In the genomic region with DNA sequence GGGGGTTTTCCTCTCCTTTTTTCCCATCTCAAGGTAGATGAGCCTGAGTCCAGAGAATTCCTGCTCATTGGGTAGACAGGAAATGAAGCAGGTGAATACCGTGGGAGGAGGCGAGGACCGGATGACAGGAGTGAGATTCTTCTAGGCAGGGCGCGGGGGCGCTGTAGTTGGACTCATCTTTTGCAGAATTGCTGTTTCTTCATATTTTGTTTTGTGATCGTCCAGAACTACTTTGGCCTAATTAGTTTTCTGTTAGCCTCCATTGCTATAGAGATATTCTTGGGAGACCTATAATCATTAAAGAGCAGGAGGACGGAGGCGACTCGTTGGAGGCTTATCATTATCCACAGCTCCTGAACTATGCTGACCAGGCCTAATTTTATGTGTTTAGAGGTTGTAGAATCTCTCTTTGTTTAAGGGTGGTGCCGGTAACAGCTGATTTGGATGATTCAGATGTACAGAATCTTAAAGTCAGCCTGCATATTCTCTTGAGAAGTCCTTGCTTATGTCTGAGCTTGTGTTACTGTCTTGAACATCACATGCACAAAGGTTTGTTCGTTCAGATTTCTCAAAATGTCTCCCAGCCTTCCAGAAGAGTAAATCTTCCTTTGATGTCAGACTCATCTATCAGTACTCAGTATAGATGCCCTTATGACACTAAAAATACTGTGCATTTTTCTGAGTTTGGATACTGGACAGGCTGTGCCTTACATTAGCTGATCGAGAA, we compare ENCODE assay signal across 8 cellular contexts. TPM values are rescaled to one million over a fixed set of nuclear protein-coding genes. Genes with fewer than 3 reads are reported as not detected.
DNase-seq lines count a peak whose midpoint lies in the region; ATAC-seq, FAIRE-seq and TF ChIP-seq lines count a peak whose summit lies in the region.

No MANE protein-coding gene starts in this region.

- POLR2A ChIA-PET in A549 (lab: Yijun Ruan, JAX): interaction anchor here (0.9 to 1.7 kb wide), 3 partner anchors 31 to 68 kb away, joined by 4 to 6 read pairs (median 5); partner anchors contain the start of gene CAVIN1
- POLR2A ChIA-PET in activated naive CD8-positive, alpha-beta T cell treated with anti-CD3 and anti-CD28 coated beads, Interleukin-2, amount 10 ng/mL, durations not matched to agents 7 days and 5 days (lab: Charles Lee): interaction anchor here (0.6 kb wide), 1 partner anchor 20 kb away, joined by 3 read pairs; no protein-coding TSS in a partner anchor

- H3K27ac ChIP-seq in A549 (peak overlapping the region; percentile 84 to 88), neuronal stem cell (replicated peaks; ENCODE audit: low read length) (peak overlapping the region; percentile 16)

- H3K23ac ChIP-seq in neuronal stem cell (ENCODE audit: low read depth, low read length, poor library complexity): no peak overlapping the region

- no peak for TF ChIP-seq POLR2A in A549 (IDR thresholded peaks at IDR 0.05; ENCODE audit: low read length)

- H3K27me3 Mint-ChIP-seq in activated naive CD8-positive, alpha-beta T cell treated with anti-CD3 and anti-CD28 coated beads, Interleukin-2, amount 10 ng/mL, durations not matched to agents 7 days and 5 days: peaks cover 5% of the 10 kb centered on the region

- no peaks in the 10 kb centered on the region for H3K36me3 Mint-ChIP-seq in activated naive CD8-positive, alpha-beta T cell treated with anti-CD3 and anti-CD28 coated beads, Interleukin-2, amount 10 ng/mL, durations not matched to agents 7 days and 5 days

- H2AK5ac ChIP-seq in neuronal stem cell (ENCODE audit: low read depth, low read length): no peak overlapping the region

- DNase-seq in A549 (ENCODE audit: low read depth in 1 of 2, low spot score in 1 of 2): peak; percentile 68 to 74
- DNase-seq in GM12865 (ENCODE audit: low read depth): peak; percentile 54
- DNase-seq in NCI-H526 treated with DMSO at 0.1 percent for 48 hours (lab: John Stamatoyannopoulos, UW): peak; percentile 47
- no peak for DNase-seq in activated naive CD8-positive, alpha-beta T cell treated with anti-CD3 and anti-CD28 coated beads, Interleukin-2, amount 10 ng/mL, durations not matched to agents 7 days and 5 days
- DNase-seq in Right ventricle myocardium superior: peak; percentile 58
- no peak for DNase-seq in neuronal stem cell (ENCODE audit: low spot score)

- H3K4me2 ChIP-seq in A549 (peak overlapping the region; percentile 88), neuronal stem cell (ENCODE audit: insufficient read depth, low read length, poor library complexity, severe bottlenecking) (peak overlapping the region; percentile 51)

- no peak for TF ChIP-seq EP300 in A549 (IDR thresholded peaks at IDR 0.05)

- no peak overlapping the region for H2BK120ac ChIP-seq in neuronal stem cell (ENCODE audit: low read depth, low read length)

- H3K4me3 ChIP-seq in A549 (peak overlapping the region; percentile 83), GM12865 (ENCODE audit: low read depth, low read length) (peak overlapping the region; percentile 100), neuronal stem cell (ENCODE audit: low read length in 2 of 2) (peak overlapping the region; percentile 77 to 81)

- peaks cover 34% of the 10 kb centered on the region for H3K4me1 Mint-ChIP-seq in activated naive CD8-positive, alpha-beta T cell treated with anti-CD3 and anti-CD28 coated beads, Interleukin-2, amount 10 ng/mL, durations not matched to agents 7 days and 5 days

- H3K4me1 ChIP-seq in A549 (peaks cover 49% of the 10 kb centered on the region), neuronal stem cell (ENCODE audit: control insufficient read depth in 2 of 2, insufficient read depth in 1 of 2, low read depth in 1 of 2, low read length in 2 of 2) (peaks cover 6 to 14% of the 10 kb centered on the region in 2 donors)

- H3K27ac Mint-ChIP-seq in activated naive CD8-positive, alpha-beta T cell treated with anti-CD3 and anti-CD28 coated beads, Interleukin-2, amount 10 ng/mL, durations not matched to agents 7 days and 5 days: peak overlapping the region; percentile 76

- no peaks in the 10 kb centered on the region for H3K9me3 Mint-ChIP-seq in activated naive CD8-positive, alpha-beta T cell treated with anti-CD3 and anti-CD28 coated beads, Interleukin-2, amount 10 ng/mL, durations not matched to agents 7 days and 5 days

- H2BK12ac ChIP-seq in neuronal stem cell (ENCODE audit: low read length): no peak overlapping the region

- H2BK5ac ChIP-seq in neuronal stem cell (ENCODE audit: low read length): no peak overlapping the region

- 0 out of 5 replicates have a peak, but pooled peaks of 1 of the 2 experiments have one; percentile 22 for TF ChIP-seq RAD21 in A549 (conservative IDR thresholded peaks at IDR 0.05 in 1 of 2, IDR thresholded peaks at IDR 0.05 in 1 of 2)

- WGBS in A549 (ENCODE audit: missing lambda C conversion rate): 5% methylated on average over 13 of the region's 13 CpGs
- no CpG with 5 or more reads among the region's 13 CpGs for WGBS in neuronal stem cell (ENCODE audit: extremely low coverage in 2 of 2, insufficient read length in 2 of 2, insufficient replicate concordance in 1 of 2), 2 donors

- no peak overlapping the region for H3K4ac ChIP-seq in neuronal stem cell (ENCODE audit: low read length)

- H3K9ac ChIP-seq in neuronal stem cell (ENCODE audit: low read depth, low read length, poor library complexity): no peak overlapping the region

- H3K9me3 ChIP-seq in A549 (no peaks in the 10 kb centered on the region), neuronal stem cell (replicated peaks in 1 of 2; ENCODE audit: control insufficient read depth in 2 of 2, insufficient read depth in 1 of 2, low read depth in 1 of 2, low read length in 2 of 2) (no peaks in the 10 kb centered on the region)

- no peak overlapping the region for H4K8ac ChIP-seq in neuronal stem cell (ENCODE audit: low read depth, low read length)

- no peak overlapping the region for H2BK15ac ChIP-seq in neuronal stem cell (ENCODE audit: low read length)

- intact Hi-C loops in Right ventricle myocardium superior (cut with DNase I): no loop called here

- peak; percentile 79 for TF ChIP-seq CTCF in A549 (IDR thresholded peaks at IDR 0.05)
- TF ChIP-seq CTCF in GM12865 (IDR thresholded peaks at IDR 0.05; ENCODE audit: insufficient read depth, low read depth, low read length, missing control alignments): peak; percentile 53

- peak; percentile 77 to 79 for ATAC-seq in A549
- no peak for ATAC-seq in activated naive CD8-positive, alpha-beta T cell treated with anti-CD3 and anti-CD28 coated beads, Interleukin-2, amount 10 ng/mL, durations not matched to agents 7 days and 5 days (ENCODE audit: low read depth)
- peak; percentile 41 for ATAC-seq in Right ventricle myocardium superior (ENCODE audit: poor library complexity)
- no peak for ATAC-seq in GM19397 (IDR thresholded peaks at IDR 0.05; ENCODE audit: unreplicated experiment)
- ATAC-seq in GM18870 (IDR thresholded peaks at IDR 0.05; ENCODE audit: unreplicated experiment): no peak

- no peaks in the 10 kb centered on the region for H3K27me3 ChIP-seq in neuronal stem cell (ENCODE audit: control insufficient read depth in 3 of 3, insufficient read depth in 3 of 3, low read depth in 1 of 3, low read length in 3 of 3)

- H3K4me3 Mint-ChIP-seq in activated naive CD8-positive, alpha-beta T cell treated with anti-CD3 and anti-CD28 coated beads, Interleukin-2, amount 10 ng/mL, durations not matched to agents 7 days and 5 days: peak overlapping the region; percentile 85

- H4K91ac ChIP-seq in neuronal stem cell (ENCODE audit: low read depth, low read length, poor library complexity): no peak overlapping the region

- H2AFZ ChIP-seq in neuronal stem cell (ENCODE audit: low read length): peak overlapping the region; percentile 86

- H3K36me3 ChIP-seq in neuronal stem cell (replicated peaks in 1 of 2; ENCODE audit: control insufficient read depth in 2 of 2, insufficient read depth in 2 of 2, low read length in 2 of 2): peaks cover 0 to 29% of the 10 kb centered on the region in 2 donors

- CTCF ChIA-PET in A549 (lab: Yijun Ruan, JAX): interaction anchor here (0.8 to 3.8 kb wide), 23 partner anchors 8 to 304 kb away, joined by 3 to 20 read pairs (median 5); partner anchors contain the start of gene CAVIN1

- no peak for FAIRE-seq in A549 (lab: Jason Lieb, UNC)

- H3K18ac ChIP-seq in neuronal stem cell (ENCODE audit: low read length): no peak overlapping the region

- H3K79me1 ChIP-seq in neuronal stem cell (ENCODE audit: low read depth, low read length): no peaks in the 10 kb centered on the region

- no peak overlapping the region for H3K14ac ChIP-seq in neuronal stem cell (ENCODE audit: low read length)

TF ChIP-seq in A549, 52 proteins besides CTCF, POLR2A, EP300 and RAD21 (continues in another document):
- TF ChIP-seq CHD2 (IDR thresholded peaks at IDR 0.05; ENCODE audit: low read length, partially characterized antibody): no peak

RNA-seq across cellular contexts. Expression of gene ATP6V0A1, which starts 0.7 kb away (rescaled TPM):
- polyA plus RNA-seq in A549 (2011; rRNA removed): 33.7 and 59.6 TPM in 2 replicates
- polyA plus RNA-seq in A549 (2012; cell fraction: cytosol; rRNA removed): 36.3 and 39.6 TPM in 2 replicates
- 219 and 262 TPM in 2 replicates for polyA plus RNA-seq in A549 (2012; cell fraction: nucleus; rRNA removed)
- polyA plus RNA-seq in A549 (2017; fragmentation: RNase III; extraction: RNeasy Plus Mini Kit Qiagen cat#74134 plus additional on column Dnase treatment): 25.8 to 27.3 TPM (median 26.7 TPM) in 3 replicates
- polyA minus RNA-seq in A549 (2011; rRNA and poly(A)+ RNA removed): 115 and 146 TPM in 2 replicates
- 1 to 10 TPM; 8.1 TPM for total RNA-seq in activated naive CD8-positive, alpha-beta T cell treated with anti-CD3 and anti-CD28 coated beads, Interleukin-2, amount 10 ng/mL, durations not matched to agents 7 days and 5 days
- total RNA-seq in Right ventricle myocardium superior: 29.9 TPM
- 25.0 TPM for polyA plus RNA-seq in neuronal stem cell (2013, experiment 1 of 2)
- polyA plus RNA-seq in neuronal stem cell (2013, experiment 2 of 2): 27.7 TPM

RNA-seq across cellular contexts. Expression of gene CAVIN1, which starts 36.4 kb away (rescaled TPM):
- polyA plus RNA-seq in A549 (2011; rRNA removed) (91.4 and 101 TPM in 2 replicates), A549 (2017; fragmentation: RNase III; extraction: RNeasy Plus Mini Kit Qiagen cat#74134 plus additional on column Dnase treatment) (371 to 416 TPM (median 377 TPM) in 3 replicates)
- 179 and 201 TPM in 2 replicates for polyA plus RNA-seq in A549 (2012; cell fraction: cytosol; rRNA removed)
- polyA plus RNA-seq in A549 (2012; cell fraction: nucleus; rRNA removed): 194 and 208 TPM in 2 replicates
- polyA minus RNA-seq in A549 (2011; rRNA and poly(A)+ RNA removed): 68.0 and 70.8 TPM in 2 replicates
- 1 to 10 TPM; 5.1 to 5.3 TPM for total RNA-seq in activated naive CD8-positive, alpha-beta T cell treated with anti-CD3 and anti-CD28 coated beads, Interleukin-2, amount 10 ng/mL, durations not matched to agents 7 days and 5 days
- 200 TPM for total RNA-seq in Right ventricle myocardium superior
- polyA plus RNA-seq in neuronal stem cell (2013, experiment 1 of 2): 12.7 TPM
- polyA plus RNA-seq in neuronal stem cell (2013, experiment 2 of 2): 12.6 TPM

Comparison
In these comparisons a context has a peak if more than half of its experiments do, and no peak if none do; other contexts are left out.
1. ATAC-seq: peak in A549 (2 of 2) and Right ventricle myocardium superior (single experiment); none in activated naive CD8-positive, alpha-beta T cell treated with anti-CD3 and anti-CD28 coated beads, Interleukin-2, amount 10 ng/mL, durations not matched to agents 7 days and 5 days (single experiment), GM19397 (single experiment) and GM18870 (single experiment).
2. DNase-seq: peak in A549 (2 of 2), GM12865 (single experiment), NCI-H526 treated with DMSO at 0.1 percent for 48 hours (single experiment) and Right ventricle myocardium superior (single experiment); none in activated naive CD8-positive, alpha-beta T cell treated with anti-CD3 and anti-CD28 coated beads, Interleukin-2, amount 10 ng/mL, durations not matched to agents 7 days and 5 days (single experiment) and neuronal stem cell (single experiment).
3. RNA of gene CAVIN1, which starts 36.4 kb away (total RNA-seq): 200 TPM in Right ventricle myocardium superior (single experiment); 5.1 to 5.3 TPM in activated naive CD8-positive, alpha-beta T cell treated with anti-CD3 and anti-CD28 coated beads, Interleukin-2, amount 10 ng/mL, durations not matched to agents 7 days and 5 days; every median in the first group is over 10 times any median in the second.
4. Peak in every context shown above with its lines, with median percentiles within 50 percentile points of each other: H3K4me3 ChIP-seq.